ENCODE assay signal across 8 cellular contexts in the genomic region with DNA sequence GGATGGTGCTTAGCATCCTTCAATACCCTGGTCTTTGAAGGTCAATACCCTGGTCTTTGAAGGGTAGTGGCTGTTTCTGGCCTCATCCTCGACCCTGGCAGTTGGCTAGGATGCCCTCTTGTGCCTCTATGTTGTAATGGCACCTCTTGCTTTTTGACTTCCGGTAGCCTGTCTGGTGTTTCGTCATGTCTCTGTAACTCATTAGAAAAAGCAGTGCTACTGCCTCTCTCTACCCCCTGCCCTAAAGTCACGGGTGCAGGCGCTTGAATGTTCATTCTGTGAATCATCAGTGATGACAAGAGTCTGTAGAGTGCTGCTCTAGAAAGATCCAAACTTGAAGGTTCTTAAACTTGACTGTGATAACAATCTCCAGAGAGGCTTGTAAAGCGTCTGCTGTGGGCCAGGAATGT. TPM values are rescaled to one million over a fixed set of nuclear protein-coding genes. Genes with fewer than 3 reads are reported as not detected.
A peak's percentile ranks its signal among the peaks of the same experiment; 100 is the strongest.
DNase-seq lines count a peak whose midpoint lies in the region; ATAC-seq, FAIRE-seq and TF ChIP-seq lines count a peak whose summit lies in the region.

No MANE protein-coding gene starts in this region.

- H2AFZ ChIP-seq in DND-41 (ENCODE audit: low read depth, low read length) (no peak overlapping the region), HepG2 (ENCODE audit: low read length) (no peak overlapping the region)

- peak; percentile 18; the same call in 1 of the 2 replicates for TF ChIP-seq RAD21 in HepG2 (CRISPR knock-in tag; IDR thresholded peaks at IDR 0.05)

- H3K9ac ChIP-seq in DND-41 (ENCODE audit: low read depth, low read length): no peak overlapping the region
- H3K9ac ChIP-seq in HepG2 (ENCODE audit: insufficient read depth, low read depth, low read length): no peak overlapping the region

- peak overlapping the region; percentile 80 for H3K27ac Mint-ChIP-seq in activated naive CD8-positive, alpha-beta T cell treated with anti-CD3 and anti-CD28 coated beads, Interleukin-2, amount 10 ng/mL, durations not matched to agents 7 days and 5 days

- H3K9me3 Mint-ChIP-seq in activated naive CD8-positive, alpha-beta T cell treated with anti-CD3 and anti-CD28 coated beads, Interleukin-2, amount 10 ng/mL, durations not matched to agents 7 days and 5 days: no peaks in the 10 kb centered on the region

- H3K4me1 Mint-ChIP-seq in activated naive CD8-positive, alpha-beta T cell treated with anti-CD3 and anti-CD28 coated beads, Interleukin-2, amount 10 ng/mL, durations not matched to agents 7 days and 5 days: peaks cover 1% of the 10 kb centered on the region

- FAIRE-seq in HepG2 (lab: Jason Lieb, UNC): peak; percentile 76

- H3K4me1 ChIP-seq in DND-41 (ENCODE audit: insufficient read depth, low read length) (no peaks in the 10 kb centered on the region), HepG2 (ENCODE audit: insufficient read depth, low read length) (no peaks in the 10 kb centered on the region)

- H3K4me3 Mint-ChIP-seq in activated naive CD8-positive, alpha-beta T cell treated with anti-CD3 and anti-CD28 coated beads, Interleukin-2, amount 10 ng/mL, durations not matched to agents 7 days and 5 days: no peak overlapping the region

- H3K36me3 ChIP-seq in DND-41 (ENCODE audit: insufficient read depth, low read length): no peaks in the 10 kb centered on the region
- H3K36me3 ChIP-seq in HepG2 (replicated peaks in 1 of 2; ENCODE audit: control insufficient read depth in 1 of 2, insufficient read depth in 2 of 2, low read length in 2 of 2): no peaks in the 10 kb centered on the region

- TF ChIP-seq POLR2A in HepG2 (IDR thresholded peaks at IDR 0.05; ENCODE audit: insufficient read depth in 1 of 2, low read depth in 2 of 2, low read length in 2 of 2): no peak

- H3K36me3 Mint-ChIP-seq in activated naive CD8-positive, alpha-beta T cell treated with anti-CD3 and anti-CD28 coated beads, Interleukin-2, amount 10 ng/mL, durations not matched to agents 7 days and 5 days: no peaks in the 10 kb centered on the region

- peak; percentile 69 for TF ChIP-seq CTCF in DND-41 (IDR thresholded peaks at IDR 0.05; ENCODE audit: borderline replicate concordance, extremely low read depth, low read length, poor library complexity, severe bottlenecking)
- peak; percentile 59 for TF ChIP-seq CTCF in HepG2 (CRISPR knock-in tag; IDR thresholded peaks at IDR 0.05)

- H3K4me3 ChIP-seq in DND-41 (ENCODE audit: low read depth in 1 of 2, low read length in 2 of 2) (no peak overlapping the region), HepG2 (replicated peaks in 1 of 3; ENCODE audit: insufficient read depth in 1 of 3, low read depth in 2 of 3, low read length in 3 of 3) (no peak overlapping the region)

- CTCF ChIA-PET in HepG2 (lab: Yijun Ruan, JAX; ENCODE audit: low intra/inter-chr PET ratio, low total read pairs): no interaction called here

- H3K9me3 ChIP-seq in DND-41 (ENCODE audit: insufficient read depth, low read length, severe bottlenecking): no peaks in the 10 kb centered on the region
- no peaks in the 10 kb centered on the region for H3K9me3 ChIP-seq in HepG2 (ENCODE audit: low read length)

- peak; percentile 67 for ATAC-seq in DND-41 (ENCODE audit: insufficient read depth, low read depth)
- ATAC-seq in GM21381 (IDR thresholded peaks at IDR 0.05; ENCODE audit: unreplicated experiment): peak; percentile 55
- ATAC-seq in activated naive CD8-positive, alpha-beta T cell treated with anti-CD3 and anti-CD28 coated beads, Interleukin-2, amount 10 ng/mL, durations not matched to agents 7 days and 5 days (ENCODE audit: low read depth): peak; percentile 71
- peak; percentile 72 for ATAC-seq in HepG2
- no peak for ATAC-seq in GM19023 (IDR thresholded peaks at IDR 0.05; ENCODE audit: unreplicated experiment)

- H3K79me2 ChIP-seq in DND-41 (ENCODE audit: insufficient read depth, low read length): no peaks in the 10 kb centered on the region
- no peaks in the 10 kb centered on the region for H3K79me2 ChIP-seq in HepG2 (ENCODE audit: insufficient read depth, low read length)

- H3K4me2 ChIP-seq in DND-41 (ENCODE audit: insufficient read depth, low read length) (no peak overlapping the region), HepG2 (ENCODE audit: low read depth, low read length) (no peak overlapping the region)

- DNase-seq in DND-41: peak; percentile 25
- DNase-seq in NOMO-1 (lab: John Stamatoyannopoulos, UW; ENCODE audit: unreplicated experiment in 2 of 2): peak; percentile 70 to 79
- no peak for DNase-seq in activated naive CD8-positive, alpha-beta T cell treated with anti-CD3 and anti-CD28 coated beads, Interleukin-2, amount 10 ng/mL, durations not matched to agents 7 days and 5 days
- peak; percentile 64 for DNase-seq in HepG2 (ENCODE audit: low spot score)
- DNase-seq in DMS114 treated with DMSO at 0.1 percent for 48 hours (lab: John Stamatoyannopoulos, UW; ENCODE audit: unreplicated experiment): no peak
- DNase-seq in Ammon's horn (ENCODE audit: low spot score): no peak

- BruUV-seq in HepG2 (replicated peaks; lab: Mats Ljungman, UMichigan): no TSS peak

- no peaks in the 10 kb centered on the region for H4K20me1 ChIP-seq in DND-41 (ENCODE audit: insufficient read depth, low read length)
- no peaks in the 10 kb centered on the region for H4K20me1 ChIP-seq in HepG2 (ENCODE audit: insufficient read depth, low read length)

- peaks cover 9% of the 10 kb centered on the region for H3K27me3 Mint-ChIP-seq in activated naive CD8-positive, alpha-beta T cell treated with anti-CD3 and anti-CD28 coated beads, Interleukin-2, amount 10 ng/mL, durations not matched to agents 7 days and 5 days

- in situ Hi-C loops in HepG2 (cut with HindIII; ENCODE audit: extremely low pct_ligation_motif_present, low pct_unique_long_range_greater_than_20kb): no loop called here

- TF ChIP-seq EP300 in HepG2 (IDR thresholded peaks at IDR 0.05; ENCODE audit: low read depth in 2 of 2, low read length in 2 of 2) (no peak), HepG2 (CRISPR knock-in tag; IDR thresholded peaks at IDR 0.05; ENCODE audit: borderline replicate concordance) (no peak)

- H3K27ac ChIP-seq in DND-41 (ENCODE audit: low read length) (no peak overlapping the region), HepG2 (ENCODE audit: extremely low read length, insufficient read depth, low read length) (no peak overlapping the region)

- intact Hi-C loops in HepG2 (cut with micrococcal nuclease; ENCODE audit: unreplicated experiment): no loop called here

- H3K27me3 ChIP-seq in DND-41 (ENCODE audit: insufficient read depth, low read length, poor library complexity) (peaks cover 5% of the 10 kb centered on the region), HepG2 (ENCODE audit: control insufficient read depth in 1 of 2, insufficient read depth in 2 of 2, low read length in 2 of 2) (peaks cover 1 to 9% of the 10 kb centered on the region in 2 experiments; a peak in 1 of 5 replicates)

- POLR2A ChIA-PET in activated naive CD8-positive, alpha-beta T cell treated with anti-CD3 and anti-CD28 coated beads, Interleukin-2, amount 10 ng/mL, durations not matched to agents 7 days and 5 days (lab: Charles Lee): interaction anchor here (0.6 kb wide), 1 partner anchor 230 kb away, joined by 3 read pairs; the partner anchor contains the start of gene C20orf202
- POLR2A ChIA-PET in HepG2 (lab: Yijun Ruan, JAX): no interaction called here

- 6% methylated on average over 6 of the region's 6 CpGs for WGBS in HepG2 (ENCODE audit: low lambda C conversion rate)

RNA-seq across cellular contexts. Expression of gene RSPO4, which starts 28.3 kb away (rescaled TPM):
- under 1 TPM; 0.11 to 0.28 TPM for total RNA-seq in activated naive CD8-positive, alpha-beta T cell treated with anti-CD3 and anti-CD28 coated beads, Interleukin-2, amount 10 ng/mL, durations not matched to agents 7 days and 5 days
- total RNA-seq in HepG2 (2016; rRNA removed; fragmentation: Illumina TruSeq; extraction: Trizol): not detected in 2 replicates
- not detected in 2 replicates for total RNA-seq in HepG2 (2016; cell fraction: cytosol; rRNA removed; fragmentation: Illumina TruSeq; extraction: Trizol; ENCODE audit: low read depth)
- not detected in 2 replicates for total RNA-seq in HepG2 (2016; cell fraction: insoluble cytoplasmic fraction; rRNA removed; fragmentation: Illumina TruSeq; extraction: Trizol)
- not detected in 2 replicates for total RNA-seq in HepG2 (2016; cell fraction: membrane; rRNA removed; fragmentation: Illumina TruSeq; extraction: Trizol)
- not detected in 2 replicates for total RNA-seq in HepG2 (2016; cell fraction: nucleus; rRNA removed; fragmentation: Illumina TruSeq; extraction: Trizol)
- polyA plus RNA-seq in HepG2 (2011; rRNA removed): not detected in 2 replicates
- not detected in 2 replicates for polyA plus RNA-seq in HepG2 (2011; cell fraction: cytosol; rRNA removed)
- 0.03 TPM in 1 of 2 replicates, not detected in the other for polyA plus RNA-seq in HepG2 (2011; cell fraction: nucleus; rRNA removed)
- polyA plus RNA-seq in HepG2 (2012): not detected in 2 replicates
- not detected in 2 replicates for polyA plus RNA-seq in HepG2 (2016; cell fraction: cytosol; fragmentation: Illumina TruSeq; extraction: Trizol; ENCODE audit: low read depth)
- polyA plus RNA-seq in HepG2 (2016; cell fraction: insoluble cytoplasmic fraction; fragmentation: Illumina TruSeq; extraction: Trizol; ENCODE audit: low read depth): not detected in 2 replicates
- polyA plus RNA-seq in HepG2 (2016; cell fraction: membrane; fragmentation: Illumina TruSeq; extraction: Trizol; ENCODE audit: low read depth): not detected in 2 replicates
- polyA plus RNA-seq in HepG2 (2016; cell fraction: nucleus; fragmentation: Illumina TruSeq; extraction: Trizol; ENCODE audit: insufficient read depth, low read depth): not detected in 2 replicates
- polyA minus RNA-seq in HepG2 (2011; rRNA and poly(A)+ RNA removed; ENCODE audit: low replicate concordance): not detected in 2 replicates
- polyA minus RNA-seq in HepG2 (2011; cell fraction: cytosol; rRNA and poly(A)+ RNA removed): not detected in 2 replicates
- not detected in 2 replicates for polyA minus RNA-seq in HepG2 (2011; cell fraction: nucleus; rRNA and poly(A)+ RNA removed)

RNA-seq across cellular contexts. Expression of gene ANGPT4, which starts 57.7 kb away (rescaled TPM):
- not detected for total RNA-seq in activated naive CD8-positive, alpha-beta T cell treated with anti-CD3 and anti-CD28 coated beads, Interleukin-2, amount 10 ng/mL, durations not matched to agents 7 days and 5 days
- not detected in 2 replicates for total RNA-seq in HepG2 (2016; rRNA removed; fragmentation: Illumina TruSeq; extraction: Trizol)
- not detected in 2 replicates for total RNA-seq in HepG2 (2016; cell fraction: cytosol; rRNA removed; fragmentation: Illumina TruSeq; extraction: Trizol; ENCODE audit: low read depth)
- total RNA-seq in HepG2 (2016; cell fraction: insoluble cytoplasmic fraction; rRNA removed; fragmentation: Illumina TruSeq; extraction: Trizol): not detected in 2 replicates
- not detected in 2 replicates for total RNA-seq in HepG2 (2016; cell fraction: membrane; rRNA removed; fragmentation: Illumina TruSeq; extraction: Trizol)
- total RNA-seq in HepG2 (2016; cell fraction: nucleus; rRNA removed; fragmentation: Illumina TruSeq; extraction: Trizol): not detected in 2 replicates
- not detected in 2 replicates for polyA plus RNA-seq in HepG2 (2011; rRNA removed)
- not detected in 2 replicates for polyA plus RNA-seq in HepG2 (2011; cell fraction: cytosol; rRNA removed)
- polyA plus RNA-seq in HepG2 (2011; cell fraction: nucleus; rRNA removed): not detected in 2 replicates
- polyA plus RNA-seq in HepG2 (2012): not detected in 2 replicates
- not detected in 2 replicates for polyA plus RNA-seq in HepG2 (2016; cell fraction: cytosol; fragmentation: Illumina TruSeq; extraction: Trizol; ENCODE audit: low read depth)
- not detected in 2 replicates for polyA plus RNA-seq in HepG2 (2016; cell fraction: insoluble cytoplasmic fraction; fragmentation: Illumina TruSeq; extraction: Trizol; ENCODE audit: low read depth)
- not detected in 2 replicates for polyA plus RNA-seq in HepG2 (2016; cell fraction: membrane; fragmentation: Illumina TruSeq; extraction: Trizol; ENCODE audit: low read depth)
- polyA plus RNA-seq in HepG2 (2016; cell fraction: nucleus; fragmentation: Illumina TruSeq; extraction: Trizol; ENCODE audit: insufficient read depth, low read depth): not detected in 2 replicates
- not detected in 2 replicates for polyA minus RNA-seq in HepG2 (2011; rRNA and poly(A)+ RNA removed; ENCODE audit: low replicate concordance)
- polyA minus RNA-seq in HepG2 (2011; cell fraction: cytosol; rRNA and poly(A)+ RNA removed): not detected in 2 replicates
- not detected in 2 replicates for polyA minus RNA-seq in HepG2 (2011; cell fraction: nucleus; rRNA and poly(A)+ RNA removed)

Comparison
In these comparisons a context has a peak if more than half of its experiments do, and no peak if none do; other contexts are left out.
1. DNase-seq: peak in DND-41 (single experiment), NOMO-1 (2 of 2) and HepG2 (single experiment); none in activated naive CD8-positive, alpha-beta T cell treated with anti-CD3 and anti-CD28 coated beads, Interleukin-2, amount 10 ng/mL, durations not matched to agents 7 days and 5 days (single experiment), DMS114 treated with DMSO at 0.1 percent for 48 hours (single experiment) and Ammon's horn (single experiment).